ENCODE assay signal across 13 cellular contexts in genomic region chr5:180346358-180346757, GRCh38. TPM values are rescaled to one million over a fixed set of nuclear protein-coding genes. Genes with fewer than 3 reads are reported as not detected.
A peak's percentile ranks its signal among the peaks of the same experiment; 100 is the strongest.
DNase-seq lines count a peak whose midpoint lies in the region; FAIRE-seq and TF ChIP-seq lines count a peak whose summit lies in the region.
"Had no signal": no experiment of that assay in that cellular context is flagged by ENCODE, and none has a peak within 500 bp of the region (broad histone marks: within the 10 kb centered on the region; RNA-seq: fewer than 3 reads in every experiment).

No MANE protein-coding gene starts in this region.

- H3T11ph ChIP-seq in H9 (ENCODE audit: low read length) = no peak overlapping the region

- no peak overlapping the region for H3K4me3 ChIP-seq in HUES6 (ENCODE audit: low read depth, low read length)
- no peak overlapping the region for H3K4me3 ChIP-seq in kidney (ENCODE audit: low read length in 2 of 2)
- H3K4me3 ChIP-seq in smooth muscle cell = no peak overlapping the region
- H3K4me3 ChIP-seq: A549 had no signal

- no peaks in the 10 kb centered on the region; a peak in 1 of 5 replicates for H3K9me3 Mint-ChIP-seq in H9
- H3K9me3 Mint-ChIP-seq: CD8-positive, alpha-beta T cell had no signal

- H3K18ac ChIP-seq in H9 (ENCODE audit: insufficient read length, low read depth, low read length) = no peak overlapping the region

- H4K8ac ChIP-seq in H9 (replicated peaks; ENCODE audit: insufficient read length, low read depth, low read length) = no peak overlapping the region

- no peak overlapping the region for H3K23ac ChIP-seq in H9 (ENCODE audit: insufficient read length, low read depth, low read length)

- H3K9me3 ChIP-seq in H9 (ENCODE audit: control insufficient read depth, low read depth, low read length) = no peaks in the 10 kb centered on the region
- no peaks in the 10 kb centered on the region; the same call in 1 of the 2 replicates for H3K9me3 ChIP-seq in HUES6 (ENCODE audit: control insufficient read depth, insufficient read depth, low read depth, low read length)
- no peaks in the 10 kb centered on the region for H3K9me3 ChIP-seq in kidney (ENCODE audit: control insufficient read depth in 1 of 2, low read length in 2 of 2)
- H3K9me3 ChIP-seq in smooth muscle cell (replicated peaks; ENCODE audit: low read depth) = no peaks in the 10 kb centered on the region
- H3K9me3 ChIP-seq: A549 had no signal

- H3K27ac ChIP-seq in H9 (ENCODE audit: insufficient read length, low read depth, low read length) (no peak overlapping the region), HUES6 (ENCODE audit: low read depth, low read length) (no peak overlapping the region), kidney (ENCODE audit: low read depth in 2 of 2, low read length in 2 of 2) (no peak overlapping the region), smooth muscle cell (ENCODE audit: low read depth) (peak overlapping the region; percentile 66)

- no peak overlapping the region for H4K5ac ChIP-seq in H9 (ENCODE audit: insufficient read length, low read depth, low read length)

- peak overlapping the region; percentile 34 to 93 (median 86); a peak in 5 of 7 replicates for H3K27ac Mint-ChIP-seq in H9
- H3K27ac Mint-ChIP-seq: CD14-positive monocyte; CD8-positive, alpha-beta T cell had no signal

- H2BK20ac ChIP-seq in H9 (ENCODE audit: low read depth, low read length, poor library complexity, severe bottlenecking) = no peak overlapping the region

- H2BK15ac ChIP-seq in H9 (ENCODE audit: low read depth, low read length) = no peak overlapping the region

- H3K4me3 Mint-ChIP-seq in H9 = peak overlapping the region in 1 of 2 experiments; percentile 47; a peak in 2 of 5 replicates
- H3K4me3 Mint-ChIP-seq: CD14-positive monocyte; CD8-positive, alpha-beta T cell had no signal

- no peak for FAIRE-seq in kidney (lab: Jason Lieb, UNC)
- FAIRE-seq: A549, H54 had no signal

- TF ChIP-seq CTCF in H9 (conservative IDR thresholded peaks at IDR 0.05) (no peak), kidney (IDR thresholded peaks at IDR 0.05; ENCODE audit: borderline replicate concordance, extremely low read depth, insufficient read depth) (no peak), smooth muscle cell (IDR thresholded peaks at IDR 0.05; ENCODE audit: borderline replicate concordance, insufficient read depth, poor library complexity, severe bottlenecking) (no peak)

- H3K4me1 ChIP-seq in H9 (ENCODE audit: insufficient read depth, low read length) (peaks cover 33% of the 10 kb centered on the region; the same call in 1 of the 2 replicates), HUES6 (ENCODE audit: control insufficient read depth, insufficient read depth, low read length) (peaks cover 93% of the 10 kb centered on the region), kidney (ENCODE audit: control insufficient read depth in 1 of 2, insufficient read depth in 1 of 2, low read depth in 1 of 2, low read length in 2 of 2) (no peaks in the 10 kb centered on the region), smooth muscle cell (ENCODE audit: low read depth) (peaks cover 48% of the 10 kb centered on the region)

- peaks cover 22% of the 10 kb centered on the region for H3F3A ChIP-seq in smooth muscle cell (ENCODE audit: low read depth)

- H2BK5ac ChIP-seq in H9 (ENCODE audit: insufficient read length, low read length) = no peak overlapping the region

- H3K4me2 ChIP-seq in H9 (ENCODE audit: insufficient read depth, insufficient read length, low read length) (no peak overlapping the region), smooth muscle cell (peak overlapping the region; percentile 28)
- H3K4me2 ChIP-seq: A549 had no signal

- H3K4ac ChIP-seq in H9 (ENCODE audit: low read depth, low read length) = no peak overlapping the region

- H2AFZ ChIP-seq in H9 (ENCODE audit: low read length) (no peak overlapping the region), smooth muscle cell (ENCODE audit: low read depth) (no peak overlapping the region)

- no peak overlapping the region for H2BK12ac ChIP-seq in H9 (ENCODE audit: insufficient read length, low read depth, low read length)

- H2AK5ac ChIP-seq in H9 (ENCODE audit: insufficient read length, low read length) = no peak overlapping the region

- intact Hi-C loops in kidney (cut with DNase I) = no loop called here

- DNase-seq in H9 (no peak), kidney (peak; percentile 53), smooth muscle cell (lab: John Stamatoyannopoulos, UW; ENCODE audit: unreplicated experiment) (no peak), NCI-H82 (lab: John Stamatoyannopoulos, UW) (no peak), GM03348 (ENCODE audit: low spot score) (no peak)
- DNase-seq: CD8-positive, alpha-beta T cell; COR-L47; DND-41; GDM1 had no signal

- H2BK120ac ChIP-seq in H9 (ENCODE audit: low read depth, low read length, poor library complexity, severe bottlenecking) = no peak overlapping the region

- no peaks in the 10 kb centered on the region for H3K27me3 ChIP-seq in H9 (ENCODE audit: insufficient read depth, low read length)
- H3K27me3 ChIP-seq in HUES6 (ENCODE audit: control insufficient read depth, insufficient read depth, low read length) = no peaks in the 10 kb centered on the region
- H3K27me3 ChIP-seq in smooth muscle cell (ENCODE audit: low read depth) = no peaks in the 10 kb centered on the region

- H3K14ac ChIP-seq in H9 (ENCODE audit: insufficient read depth, low read length) = no peak overlapping the region

- H3K36me3 ChIP-seq in HUES6 (ENCODE audit: control insufficient read depth, insufficient read depth, low read length) (peaks cover 28% of the 10 kb centered on the region), kidney (ENCODE audit: control insufficient read depth in 1 of 2, insufficient read depth in 2 of 2, low read length in 2 of 2) (no peaks in the 10 kb centered on the region), smooth muscle cell (ENCODE audit: low read depth) (no peaks in the 10 kb centered on the region)

- peaks cover 14% of the 10 kb centered on the region for H3K79me1 ChIP-seq in H9 (ENCODE audit: insufficient read depth, low read depth, low read length, poor library complexity, severe bottlenecking)

- peaks cover 25 to 38% (median 30%) of the 10 kb centered on the region in 3 experiments for H3K36me3 Mint-ChIP-seq in H9 (ENCODE audit: insufficient read depth in 1 of 3, low read depth in 3 of 3)
- H3K36me3 Mint-ChIP-seq: CD14-positive monocyte; CD8-positive, alpha-beta T cell had no signal

- WGBS in H9 (ENCODE audit: extremely low coverage, insufficient read length, low lambda C conversion rate) = no CpG with 5 or more reads among the region's 14 CpGs
- 98% methylated on average over 14 of the region's 14 CpGs for WGBS in smooth muscle cell (ENCODE audit: low lambda C conversion rate)

- peaks cover 84 to 91% of the 10 kb centered on the region in 2 experiments for H3K4me1 Mint-ChIP-seq in H9

- H3K56ac ChIP-seq in H9 (ENCODE audit: insufficient read length, low read depth, low read length) = no peak overlapping the region

- no peak overlapping the region for H4K91ac ChIP-seq in H9 (ENCODE audit: insufficient read length, low read depth, low read length)

- H3K9ac ChIP-seq in H9 (ENCODE audit: extremely low read depth, insufficient read length, low read length) = no peak overlapping the region
- peak overlapping the region; percentile 9 for H3K9ac ChIP-seq in HUES6 (ENCODE audit: low read length)
- H3K9ac ChIP-seq in kidney (ENCODE audit: low read length in 2 of 2) = no peak overlapping the region
- H3K9ac ChIP-seq in smooth muscle cell (ENCODE audit: low read depth) = no peak overlapping the region

- H3K23me2 ChIP-seq in H9 (ENCODE audit: insufficient read length, low read depth, low read length, poor library complexity, severe bottlenecking) = peaks cover 1% of the 10 kb centered on the region

- no peaks in the 10 kb centered on the region for H3K27me3 Mint-ChIP-seq in H9 (ENCODE audit: low read depth)

- H3K79me2 ChIP-seq in H9 (ENCODE audit: insufficient read depth, low read length) (peaks cover 36% of the 10 kb centered on the region; the same call in 1 of the 2 replicates), smooth muscle cell (ENCODE audit: low read depth) (peaks cover 98% of the 10 kb centered on the region)

- H4K20me1 ChIP-seq in H9 (ENCODE audit: control insufficient read depth, insufficient read depth, insufficient read length) = peaks cover 3% of the 10 kb centered on the region
- H4K20me1 ChIP-seq in smooth muscle cell (ENCODE audit: low read depth) = peaks cover 100% of the 10 kb centered on the region

RNA-seq across cellular contexts. Expression of gene GFPT2, which starts 6.8 kb away (rescaled TPM):
- total RNA-seq in H9 (2021) (85.0 and 89.8 TPM in 2 replicates), kidney (15.9 TPM), smooth muscle cell (137 and 168 TPM in 2 replicates)
- polyA plus RNA-seq in kidney (ENCODE audit: insufficient read depth, low read depth, low replicate concordance) (2.7 TPM), smooth muscle cell (163 and 243 TPM in 2 replicates)
- polyA plus RNA-seq: CD14-positive monocyte had no signal

RNA-seq across cellular contexts. Expression of gene MAPK9, which starts 54.5 kb away (rescaled TPM):
- total RNA-seq in H9 (2021) = 38.6 and 39.7 TPM in 2 replicates
- total RNA-seq in kidney = 30.9 TPM
- 17.3 TPM for polyA plus RNA-seq in kidney (ENCODE audit: insufficient read depth, low read depth, low replicate concordance)
- 40.9 and 43.4 TPM in 2 replicates for total RNA-seq in smooth muscle cell
- polyA plus RNA-seq in smooth muscle cell = 34.8 and 36.0 TPM in 2 replicates
